17 cellular contexts compared by ENCODE assay signal in genomic region chr12:97283297-97283696, GRCh38.
A peak's percentile ranks its signal among the peaks of the same experiment; 100 is the strongest.
DNase-seq lines count a peak whose midpoint lies in the region; ATAC-seq, FAIRE-seq and TF ChIP-seq lines count a peak whose summit lies in the region.
"Had no signal": no experiment of that assay in that cellular context is flagged by ENCODE, and none has a peak within 500 bp of the region (broad histone marks: within the 10 kb centered on the region; RNA-seq: fewer than 3 reads in every experiment).

No MANE protein-coding gene starts in this region.

- ATAC-seq in HepG2 (no peak), right lobe of liver (no peak), GM12878 (no peak), upper lobe of right lung (peak; percentile 45), heart right ventricle (no peak)
- ATAC-seq: mucosa of descending colon had no signal

- no TSS peak for BruUV-seq in HepG2 (replicated peaks; lab: Mats Ljungman, UMichigan)
- no TSS peak for BruUV-seq in GM12878 (replicated peaks; lab: Mats Ljungman, UMichigan)

- POLR2A ChIA-PET in HepG2 (lab: Yijun Ruan, JAX): no interaction called here
- POLR2A ChIA-PET in GM12878 (lab: Charles Lee): no interaction called here

- H3K4me3 ChIP-seq in HepG2 (replicated peaks in 1 of 3; ENCODE audit: insufficient read depth in 1 of 3, low read depth in 2 of 3, low read length in 3 of 3) (no peak overlapping the region), right lobe of liver (no peak overlapping the region), GM12878 (no peak overlapping the region), upper lobe of right lung (no peak overlapping the region), heart right ventricle (no peak overlapping the region)
- H3K4me3 ChIP-seq: BLaER1 treated with 17β-estradiol and CSF1 and Interleukin-3, amounts not matched to agents 10 nM and 100 nM; colonic mucosa; mucosa of descending colon had no signal

- 36% methylated on average over 8 of the region's 8 CpGs for WGBS in HepG2 (ENCODE audit: low lambda C conversion rate)
- WGBS in right lobe of liver (ENCODE audit: insufficient coverage, low coverage, low lambda C conversion rate, missing lambda C conversion rate): 82% methylated on average over 8 of the region's 8 CpGs
- WGBS in GM12878 (ENCODE audit: insufficient coverage, insufficient replicate concordance, low lambda C conversion rate, missing lambda C conversion rate): 44% methylated on average over 8 of the region's 8 CpGs
- 88 to 90% methylated on average over 8 of the region's 8 CpGs for WGBS in heart right ventricle, 2 donors

- intact Hi-C loops in HepG2 (cut with micrococcal nuclease; ENCODE audit: unreplicated experiment): no loop called here
- intact Hi-C loops in right lobe of liver (cut with DNase I): no loop called here
- intact Hi-C loops in GM12878 (cut with micrococcal nuclease; ENCODE audit: unreplicated experiment): no loop called here
- intact Hi-C loops in upper lobe of right lung (cut with DNase I): no loop called here
- intact Hi-C loops in heart right ventricle (cut with DNase I): no loop called here

- H3K36me3 ChIP-seq in HepG2 (replicated peaks in 1 of 2; ENCODE audit: control insufficient read depth in 1 of 2, insufficient read depth in 2 of 2, low read length in 2 of 2): no peaks in the 10 kb centered on the region
- no peaks in the 10 kb centered on the region for H3K36me3 ChIP-seq in right lobe of liver
- no peaks in the 10 kb centered on the region for H3K36me3 ChIP-seq in GM12878 (ENCODE audit: control insufficient read depth in 2 of 2, insufficient read depth in 2 of 2, low read length in 1 of 2)
- no peaks in the 10 kb centered on the region for H3K36me3 ChIP-seq in upper lobe of right lung
- H3K36me3 ChIP-seq in heart right ventricle: no peaks in the 10 kb centered on the region
- H3K36me3 ChIP-seq: BLaER1 treated with 17β-estradiol and CSF1 and Interleukin-3, amounts not matched to agents 10 nM and 100 nM; colonic mucosa had no signal

- SMC1A ChIA-PET in GM12878 (lab: Charles Lee; ENCODE audit: uncharacterized antibody, unreplicated experiment): interaction anchor here (3.5 kb wide), 1 partner anchor 24 kb away, joined by 10 read pairs; no protein-coding TSS in a partner anchor

- H2AFZ ChIP-seq in HepG2 (ENCODE audit: low read length) (no peak overlapping the region), GM12878 (ENCODE audit: control insufficient read depth, low read depth, low read length) (no peak overlapping the region)

- TF ChIP-seq CTCF in HepG2 (CRISPR knock-in tag; IDR thresholded peaks at IDR 0.05): peak; percentile 45
- no peak for TF ChIP-seq CTCF in right lobe of liver (IDR thresholded peaks at IDR 0.05)
- TF ChIP-seq CTCF in GM12878 (IDR thresholded peaks at IDR 0.05 in 2 of 3, conservative IDR thresholded peaks at IDR 0.05 in 1 of 3; ENCODE audit: control insufficient read depth in 2 of 3, extremely low read depth in 1 of 3, insufficient read depth in 1 of 3, low read depth in 3 of 3, low read length in 3 of 3): peak; percentile 21 to 40 (median 35); a peak in 5 of 6 replicates
- no peak for TF ChIP-seq CTCF in upper lobe of right lung (IDR thresholded peaks at IDR 0.05)
- TF ChIP-seq CTCF in heart right ventricle (IDR thresholded peaks at IDR 0.05): no peak

- H3K9me3 ChIP-seq in HepG2 (ENCODE audit: low read length) (no peaks in the 10 kb centered on the region), right lobe of liver (no peaks in the 10 kb centered on the region), GM12878 (replicated peaks; ENCODE audit: control insufficient read depth, insufficient read depth, low read length) (no peaks in the 10 kb centered on the region), upper lobe of right lung (no peaks in the 10 kb centered on the region), heart right ventricle (no peaks in the 10 kb centered on the region)
- H3K9me3 ChIP-seq: BLaER1 treated with 17β-estradiol and CSF1 and Interleukin-3, amounts not matched to agents 10 nM and 100 nM; colonic mucosa; mucosa of descending colon had no signal

- H3K27me3 ChIP-seq in HepG2 (ENCODE audit: control insufficient read depth in 1 of 2, insufficient read depth in 2 of 2, low read length in 2 of 2) (no peaks in the 10 kb centered on the region), right lobe of liver (no peaks in the 10 kb centered on the region), GM12878 (replicated peaks in 1 of 2; ENCODE audit: control insufficient read depth in 2 of 2, insufficient read depth in 2 of 2, low read length in 1 of 2) (no peaks in the 10 kb centered on the region; a peak in 1 of 4 replicates), upper lobe of right lung (no peaks in the 10 kb centered on the region), heart right ventricle (no peaks in the 10 kb centered on the region)
- H3K27me3 ChIP-seq: BLaER1 treated with 17β-estradiol and CSF1 and Interleukin-3, amounts not matched to agents 10 nM and 100 nM; colonic mucosa had no signal

- no peak for TF ChIP-seq EP300 in HepG2 (IDR thresholded peaks at IDR 0.05; ENCODE audit: low read depth in 2 of 2, low read length in 2 of 2)
- TF ChIP-seq EP300 in HepG2 (CRISPR knock-in tag; IDR thresholded peaks at IDR 0.05; ENCODE audit: borderline replicate concordance): no peak
- no peak for TF ChIP-seq EP300 in GM12878 (IDR thresholded peaks at IDR 0.05; ENCODE audit: borderline replicate concordance in 1 of 2, control insufficient read depth in 1 of 2, low read depth in 2 of 2, low read length in 2 of 2)

- H3K4me2 ChIP-seq in HepG2 (ENCODE audit: low read depth, low read length) (no peak overlapping the region), GM12878 (ENCODE audit: control insufficient read depth, insufficient read depth) (no peak overlapping the region)
- H3K4me2 ChIP-seq: BLaER1 treated with 17β-estradiol and CSF1 and Interleukin-3, amounts not matched to agents 10 nM and 100 nM had no signal

- H3K79me2 ChIP-seq in HepG2 (ENCODE audit: insufficient read depth, low read length) (no peaks in the 10 kb centered on the region), GM12878 (ENCODE audit: control insufficient read depth, insufficient read depth, low read length) (no peaks in the 10 kb centered on the region)

- CTCF ChIA-PET in HepG2 (lab: Yijun Ruan, JAX; ENCODE audit: low intra/inter-chr PET ratio, low total read pairs) (no interaction called here), GM12878 (lab: Yijun Ruan, JAX) (interaction anchor here (1.0 to 1.5 kb wide), 3 partner anchors 12 to 376 kb away, joined by 3 to 5 read pairs (median 5); partner anchors contain the start of gene NEDD1)

- DNase-seq in HepG2 (ENCODE audit: low spot score): no peak
- DNase-seq in right lobe of liver: no peak
- peak; percentile 9 for DNase-seq in HuH-7 (ENCODE audit: low spot score)
- DNase-seq in GM12878 (ENCODE audit: low read depth, low spot score): no peak
- DNase-seq in upper lobe of right lung: no peak
- no peak for DNase-seq in heart right ventricle
- DNase-seq in HT-29 (ENCODE audit: low spot score): no peak
- DNase-seq in putamen (ENCODE audit: low spot score): no peak
- DNase-seq: activated CD8-positive, alpha-beta memory T cell treated with anti-CD3 and anti-CD28 coated beads, Interleukin-2, amount 50 U/mL, for 4 hours; colonic mucosa; HCEC 1CT; IMR-90; mucosa of descending colon; NCI-H2081; T1000 had no signal

- H3K4me1 ChIP-seq in HepG2 (ENCODE audit: insufficient read depth, low read length): no peaks in the 10 kb centered on the region
- H3K4me1 ChIP-seq in right lobe of liver: no peaks in the 10 kb centered on the region
- no peaks in the 10 kb centered on the region for H3K4me1 ChIP-seq in GM12878 (ENCODE audit: control insufficient read depth, insufficient read depth, low read length)
- H3K4me1 ChIP-seq in upper lobe of right lung: no peaks in the 10 kb centered on the region
- no peaks in the 10 kb centered on the region for H3K4me1 ChIP-seq in heart right ventricle
- H3K4me1 ChIP-seq: colonic mucosa had no signal

- RAD21 ChIA-PET in GM12878 (lab: Charles Lee; ENCODE audit: unreplicated experiment): interaction anchor here (1.1 kb wide), 1 partner anchor 25 kb away, joined by 3 read pairs; no protein-coding TSS in a partner anchor

- H3K9ac ChIP-seq in HepG2 (ENCODE audit: insufficient read depth, low read depth, low read length) (no peak overlapping the region), GM12878 (ENCODE audit: control insufficient read depth, insufficient read depth, low read length) (no peak overlapping the region)
- H3K9ac ChIP-seq: BLaER1 treated with 17β-estradiol and CSF1 and Interleukin-3, amounts not matched to agents 10 nM and 100 nM had no signal

- in situ Hi-C loops in HepG2 (cut with HindIII; ENCODE audit: extremely low pct_ligation_motif_present, low pct_unique_long_range_greater_than_20kb): no loop called here
- in situ Hi-C loops in GM12878 (cut with MboI): no loop called here

- TF ChIP-seq RAD21 in HepG2 (CRISPR knock-in tag; IDR thresholded peaks at IDR 0.05): no peak
- TF ChIP-seq RAD21 in GM12878 (IDR thresholded peaks at IDR 0.05; ENCODE audit: insufficient read depth, low read depth, low read length): peak; percentile 40; the same call in 1 of the 2 replicates

- FAIRE-seq in HepG2 (lab: Jason Lieb, UNC): no peak
- no peak for FAIRE-seq in GM12878 (lab: Jason Lieb, UNC)
- FAIRE-seq: GM12892 had no signal

- no peaks in the 10 kb centered on the region for H4K20me1 ChIP-seq in HepG2 (ENCODE audit: insufficient read depth, low read length)
- H4K20me1 ChIP-seq in GM12878 (ENCODE audit: control insufficient read depth, insufficient read depth): no peaks in the 10 kb centered on the region
- H4K20me1 ChIP-seq: BLaER1 treated with 17β-estradiol and CSF1 and Interleukin-3, amounts not matched to agents 10 nM and 100 nM had no signal

- TF ChIP-seq POLR2A in HepG2 (IDR thresholded peaks at IDR 0.05; ENCODE audit: insufficient read depth in 1 of 2, low read depth in 2 of 2, low read length in 2 of 2) (no peak), right lobe of liver (IDR thresholded peaks at IDR 0.05) (no peak), GM12878 (IDR thresholded peaks at IDR 0.05; ENCODE audit: low read depth, low read length) (no peak)

- no peak overlapping the region for H3K27ac ChIP-seq in HepG2 (ENCODE audit: extremely low read length, insufficient read depth, low read length)
- H3K27ac ChIP-seq in right lobe of liver: no peak overlapping the region
- H3K27ac ChIP-seq in GM12878 (ENCODE audit: control insufficient read depth, insufficient read depth): no peak overlapping the region
- H3K27ac ChIP-seq in upper lobe of right lung: no peak overlapping the region
- H3K27ac ChIP-seq in heart right ventricle: no peak overlapping the region
- H3K27ac ChIP-seq: BLaER1 treated with 17β-estradiol and CSF1 and Interleukin-3, amounts not matched to agents 10 nM and 100 nM; colonic mucosa had no signal

TF ChIP-seq in HepG2, 621 proteins besides CTCF, POLR2A, EP300 and RAD21 (continues in another document):
- TF ChIP-seq ZNF577 (CRISPR knock-in tag; IDR thresholded peaks at IDR 0.05; ENCODE audit: borderline replicate concordance, low read depth): no peak

TF ChIP-seq in GM12878, 131 proteins besides CTCF, POLR2A, EP300 and RAD21 (continues in another document):
- TF ChIP-seq NFXL1 (IDR thresholded peaks at IDR 0.05; ENCODE audit: borderline replicate concordance): no peak

Comparison
In these comparisons a context has a peak if more than half of its experiments do, and no peak if none do; other contexts are left out.
1. CTCF ChIP-seq: peak in HepG2 (single experiment) and GM12878 (3 of 3); none in right lobe of liver (0 of 4), upper lobe of right lung (single experiment) and heart right ventricle (0 of 9).
2. Of the 75 proteins assayed by ChIP-seq in both HepG2 and GM12878: peak only in HepG2: none; only in GM12878: RAD21; in both: CTCF; in neither: 73.